20 cellular contexts compared by ENCODE assay signal in the genomic region with DNA sequence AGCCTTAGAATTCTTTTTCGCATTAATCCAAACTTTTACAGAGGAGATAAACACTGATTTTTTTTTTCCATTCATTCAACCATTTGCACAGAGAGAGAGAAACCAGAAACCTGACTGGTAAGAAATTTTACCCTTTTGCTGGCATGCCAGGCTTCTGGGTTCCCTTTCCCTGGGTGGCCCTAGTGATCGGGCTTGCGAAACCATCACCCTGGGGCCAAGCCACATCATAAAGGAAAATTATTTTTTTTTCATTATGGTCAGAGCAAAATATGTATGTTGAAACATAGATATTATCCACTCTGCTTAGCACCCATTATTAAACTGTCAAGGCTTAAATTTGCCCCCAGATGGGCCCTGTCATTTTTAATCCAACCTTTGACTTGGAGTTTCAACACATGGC. TPM values are rescaled to one million over a fixed set of nuclear protein-coding genes. Genes with fewer than 3 reads are reported as not detected.
DNase-seq lines count a peak whose midpoint lies in the region; ATAC-seq, FAIRE-seq and TF ChIP-seq lines count a peak whose summit lies in the region.
"Had no signal": no experiment of that assay in that cellular context is flagged by ENCODE, and none has a peak within 500 bp of the region (broad histone marks: within the 10 kb centered on the region; RNA-seq: fewer than 3 reads in every experiment).

No MANE protein-coding gene starts in this region.

- H3K27me3 Mint-ChIP-seq in osteocyte (ENCODE audit: unreplicated experiment): no peaks in the 10 kb centered on the region
- H3K27me3 Mint-ChIP-seq: CD4-positive, CD25-positive, alpha-beta regulatory T cell had no signal

- no peak overlapping the region for H3K4me3 Mint-ChIP-seq in osteocyte (ENCODE audit: unreplicated experiment)
- H3K4me3 Mint-ChIP-seq: CD4-positive, CD25-positive, alpha-beta regulatory T cell; GM23338 had no signal

- peaks cover 34% of the 10 kb centered on the region for H3K4me1 Mint-ChIP-seq in osteocyte (ENCODE audit: unreplicated experiment)
- H3K4me1 Mint-ChIP-seq: CD4-positive, CD25-positive, alpha-beta regulatory T cell had no signal

- peaks cover 10% of the 10 kb centered on the region for H3K9me3 Mint-ChIP-seq in osteocyte (ENCODE audit: unreplicated experiment)

- DNase-seq in AML-193 (lab: John Stamatoyannopoulos, UW): peak; percentile 54 to 68
- peak; percentile 57 for DNase-seq in NB4 (ENCODE audit: low read depth)
- peak; percentile 23 for DNase-seq in amniotic epithelial cell (ENCODE audit: low read depth)
- no peak for DNase-seq in osteocyte (ENCODE audit: extremely low spot score, unreplicated experiment)
- DNase-seq in HTR-8/SVneo (ENCODE audit: insufficient read length, low spot score): no peak
- DNase-seq in NCI-H2107 (lab: John Stamatoyannopoulos, UW): no peak
- DNase-seq: 8988T; BE2C; C1 segment of cervical spinal cord; Caco-2; CD4-positive, CD25-positive, alpha-beta regulatory T cell; HCEC 1CT; IMR-90 had no signal

- peak overlapping the region; percentile 69 for H3K27ac Mint-ChIP-seq in osteocyte (ENCODE audit: unreplicated experiment)
- H3K27ac Mint-ChIP-seq: CD4-positive, CD25-positive, alpha-beta regulatory T cell; GM23338 had no signal

- TF ChIP-seq POLR2A in NB4 (IDR thresholded peaks at IDR 0.05; ENCODE audit: extremely low read depth, insufficient read length): no peak

- H3K36me3 Mint-ChIP-seq in osteocyte (ENCODE audit: unreplicated experiment): no peaks in the 10 kb centered on the region
- H3K36me3 Mint-ChIP-seq: CD4-positive, CD25-positive, alpha-beta regulatory T cell had no signal

- FAIRE-seq in HTR-8/SVneo (lab: Jason Lieb, UNC): no peak
- FAIRE-seq: D721Med, G401.6, GM12892, GM18507, H54 had no signal

- ATAC-seq in HG03095 (IDR thresholded peaks at IDR 0.05; ENCODE audit: unreplicated experiment): no peak
- ATAC-seq: GM23338 had no signal

- TF ChIP-seq CTCF in NB4 (IDR thresholded peaks at IDR 0.05; ENCODE audit: low read depth, low read length) (no peak), osteocyte (IDR thresholded peaks at IDR 0.05) (no peak)

- H3K4me3 ChIP-seq in NB4 (ENCODE audit: low read depth, low read length): no peak overlapping the region
- H3K4me3 ChIP-seq: GM23338 had no signal

RNA-seq across cellular contexts. Expression of gene INHBA, which starts 55.4 kb away (rescaled TPM):
- total RNA-seq in osteocyte: 198 and 199 TPM in 2 replicates
- total RNA-seq: CD4-positive, CD25-positive, alpha-beta regulatory T cell had no signal

Comparison
In these comparisons a context has a peak if more than half of its experiments do, and no peak if none do; other contexts are left out.
1. DNase-seq: peak in AML-193 (2 of 2), NB4 (single experiment) and amniotic epithelial cell (single experiment); none in osteocyte (single experiment), HTR-8/SVneo (single experiment) and NCI-H2107 (single experiment).